Comparison of ENCODE assay signal across 8 cellular contexts in the genomic region with DNA sequence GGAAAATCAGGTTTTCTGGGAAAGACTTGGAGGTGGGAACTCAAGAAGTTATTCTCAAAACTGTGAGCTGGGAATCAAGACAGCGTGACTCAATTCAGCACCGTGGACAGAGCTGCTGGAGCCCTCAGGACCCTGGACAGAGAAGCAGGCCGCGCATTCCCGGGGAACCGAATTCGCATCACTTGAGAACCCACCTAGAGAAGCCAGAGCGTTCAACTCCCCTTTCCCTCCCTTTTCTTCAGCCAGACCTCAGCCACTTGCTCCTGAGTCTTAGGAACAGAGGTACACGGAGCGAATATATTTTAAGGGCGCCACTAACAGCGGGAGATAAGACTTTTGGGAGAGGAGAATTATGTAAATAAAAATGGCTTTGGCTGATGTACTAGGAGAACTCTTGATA. TPM values are rescaled to one million over a fixed set of nuclear protein-coding genes. Genes with fewer than 3 reads are reported as not detected.
DNase-seq lines count a peak whose midpoint lies in the region; ATAC-seq lines count a peak whose summit lies in the region.

No MANE protein-coding gene starts in this region.

- H3K4me1 ChIP-seq in ACC112 (ENCODE audit: control insufficient read depth, insufficient read depth, low read length, unreplicated experiment) (peaks cover 39% of the 10 kb centered on the region), HUES64 (ENCODE audit: insufficient read depth, low read length) (peaks cover 10% of the 10 kb centered on the region)

- H2AFZ ChIP-seq in ACC112 (ENCODE audit: low read length, unreplicated experiment) = no peak overlapping the region

- ATAC-seq in central memory CD8-positive, alpha-beta T cell (replicated peaks; ENCODE audit: extremely low read depth, poor library complexity, severe bottlenecking) = no peak
- ATAC-seq in GM18870 (IDR thresholded peaks at IDR 0.05; ENCODE audit: unreplicated experiment) = no peak

- H3K36me3 ChIP-seq in ACC112 (ENCODE audit: insufficient read depth, low read length) (no peaks in the 10 kb centered on the region), HUES64 (ENCODE audit: insufficient read depth, low read length) (peaks cover 22% of the 10 kb centered on the region)

- peaks cover 9% of the 10 kb centered on the region for H3K36me3 Mint-ChIP-seq in central memory CD8-positive, alpha-beta T cell (ENCODE audit: insufficient read depth)

- peak overlapping the region; percentile 32 for H3K4me3 ChIP-seq in ACC112 (ENCODE audit: low read depth, low read length)
- peak overlapping the region; percentile 62 for H3K4me3 ChIP-seq in HUES64 (ENCODE audit: low read length)

- H3K4me1 Mint-ChIP-seq in central memory CD8-positive, alpha-beta T cell = peaks cover 28% of the 10 kb centered on the region

- no peaks in the 10 kb centered on the region for H3K9me3 ChIP-seq in HUES64 (ENCODE audit: insufficient read depth, low read depth, low read length)

- DNase-seq in activated CD4-positive, alpha-beta T cell treated with anti-CD3 and anti-CD28 coated beads for 24 hours (ENCODE audit: low read depth in 2 of 2) = peak; percentile 56 to 60
- DNase-seq in central memory CD8-positive, alpha-beta T cell (ENCODE audit: low spot score in 2 of 2) = peak; percentile 68 to 79
- DNase-seq in left kidney (ENCODE audit: low read depth, low spot score) (peak; percentile 95), NCI-H345 treated with DMSO at 0.1 percent for 48 hours (lab: John Stamatoyannopoulos, UW; ENCODE audit: unreplicated experiment) (no peak)
- DNase-seq in stimulated activated CD4-positive, alpha-beta T cell treated with anti-CD3 and anti-CD28 coated beads, Interleukin-4, amount 100 ng/mL, for 1 hour = peak; percentile 76

- H3K4me3 Mint-ChIP-seq in central memory CD8-positive, alpha-beta T cell = peak overlapping the region; percentile 14

- under 1% methylated on average over 12 of the region's 12 CpGs for WGBS in HUES64

- H3K9ac ChIP-seq in HUES64 (ENCODE audit: low read depth, low read length) = peak overlapping the region; percentile 84

- H3K79me2 ChIP-seq in ACC112 (ENCODE audit: control insufficient read depth, insufficient read depth, low read length, unreplicated experiment) = no peaks in the 10 kb centered on the region

- H3K27ac ChIP-seq in ACC112 (ENCODE audit: low read depth, low read length) (no peak overlapping the region), HUES64 (ENCODE audit: low read depth, low read length) (peak overlapping the region; percentile 94; the same call in 1 of the 2 replicates)

- H3K27me3 Mint-ChIP-seq in central memory CD8-positive, alpha-beta T cell = peaks cover 75% of the 10 kb centered on the region

- peaks cover 33% of the 10 kb centered on the region for H3K27me3 ChIP-seq in ACC112 (ENCODE audit: insufficient read depth, low read length)
- H3K27me3 ChIP-seq in HUES64 (ENCODE audit: insufficient read depth, low read length) = no peaks in the 10 kb centered on the region

- H3K27ac Mint-ChIP-seq in central memory CD8-positive, alpha-beta T cell (ENCODE audit: low read depth) = no peak overlapping the region

- no peaks in the 10 kb centered on the region for H3K9me3 Mint-ChIP-seq in central memory CD8-positive, alpha-beta T cell

RNA-seq across cellular contexts. Expression of gene LIN28A, which starts 2.0 kb away (rescaled TPM):
- 552 TPM for polyA plus RNA-seq in HUES64 (2013, experiment 1 of 2)
- 531 TPM for polyA plus RNA-seq in HUES64 (2013, experiment 2 of 2)

RNA-seq across cellular contexts. Expression of gene DHDDS, which starts 23.5 kb away (rescaled TPM):
- polyA plus RNA-seq in HUES64 (2013, experiment 1 of 2) = 27.5 TPM
- 26.1 TPM for polyA plus RNA-seq in HUES64 (2013, experiment 2 of 2)

RNA-seq across cellular contexts. Expression of gene ZNF683, which starts 36.1 kb away (rescaled TPM):
- polyA plus RNA-seq in HUES64 (2013, experiment 1 of 2) = not detected
- not detected for polyA plus RNA-seq in HUES64 (2013, experiment 2 of 2)

RNA-seq across cellular contexts. Expression of gene CRYBG2, which starts 54.7 kb away (rescaled TPM):
- 8.4 TPM for polyA plus RNA-seq in HUES64 (2013, experiment 1 of 2)
- polyA plus RNA-seq in HUES64 (2013, experiment 2 of 2) = 7.9 TPM
